ENCODE assay signal across 8 cellular contexts in the genomic region with DNA sequence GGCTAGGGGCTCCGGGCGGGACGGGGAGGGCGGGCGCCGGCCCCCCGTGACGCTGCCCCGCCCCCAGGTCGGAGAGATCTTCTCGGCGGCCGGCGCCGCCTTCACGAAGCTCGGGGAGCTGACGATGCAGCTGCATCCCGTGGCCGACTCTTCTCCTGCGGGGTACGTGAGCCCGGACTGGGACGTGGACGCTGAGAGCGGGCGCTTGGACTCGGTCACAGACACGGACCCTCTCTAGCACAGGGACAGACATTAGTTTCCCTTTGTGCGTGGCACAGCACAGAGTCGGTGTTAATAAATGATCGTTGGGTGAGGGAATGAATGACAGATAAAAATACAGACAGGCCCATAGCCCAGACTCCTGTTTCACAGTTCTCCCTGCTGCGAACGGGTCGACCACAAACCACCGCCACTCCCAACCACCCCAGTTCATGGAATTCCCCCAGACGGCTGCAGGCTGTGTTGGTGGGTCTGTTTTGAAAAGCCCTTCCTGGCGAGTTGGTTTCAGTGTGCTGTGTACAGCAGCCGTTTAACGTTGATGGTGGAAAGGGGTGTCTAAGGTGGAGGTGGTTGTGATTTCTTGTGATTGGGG. TPM values are rescaled to one million over a fixed set of nuclear protein-coding genes. Genes with fewer than 3 reads are reported as not detected.
DNase-seq lines count a peak whose midpoint lies in the region; ATAC-seq and TF ChIP-seq lines count a peak whose summit lies in the region.

No MANE protein-coding gene starts in this region.

- H3K4me3 Mint-ChIP-seq in stimulated activated naive CD8-positive, alpha-beta T cell treated with anti-CD3 and anti-CD28 coated beads, Interleukin-15, Interleukin-2, amounts not matched to agents 100 ng/mL and 50 ng/mL, for 24 hours = peak overlapping the region; percentile 97

- no peaks in the 10 kb centered on the region for H3K27me3 Mint-ChIP-seq in stimulated activated naive CD8-positive, alpha-beta T cell treated with anti-CD3 and anti-CD28 coated beads, Interleukin-15, Interleukin-2, amounts not matched to agents 100 ng/mL and 50 ng/mL, for 24 hours

- TF ChIP-seq CTCF in coronary artery (IDR thresholded peaks at IDR 0.05) = no peak

- no peaks in the 10 kb centered on the region for H3K9me3 Mint-ChIP-seq in stimulated activated naive CD8-positive, alpha-beta T cell treated with anti-CD3 and anti-CD28 coated beads, Interleukin-15, Interleukin-2, amounts not matched to agents 100 ng/mL and 50 ng/mL, for 24 hours

- peak overlapping the region; percentile 97 for H3K27ac Mint-ChIP-seq in stimulated activated naive CD8-positive, alpha-beta T cell treated with anti-CD3 and anti-CD28 coated beads, Interleukin-15, Interleukin-2, amounts not matched to agents 100 ng/mL and 50 ng/mL, for 24 hours

- peaks cover 5% of the 10 kb centered on the region; the same call in 1 of the 2 replicates for H3K36me3 ChIP-seq in ACC112 (ENCODE audit: insufficient read depth, low read length)

- peak overlapping the region; percentile 17 for H2AFZ ChIP-seq in ACC112 (ENCODE audit: low read length, unreplicated experiment)

- H3K4me1 ChIP-seq in ACC112 (ENCODE audit: control insufficient read depth, insufficient read depth, low read length, unreplicated experiment) = peaks cover 28% of the 10 kb centered on the region

- ATAC-seq in HG03469 (IDR thresholded peaks at IDR 0.05; ENCODE audit: unreplicated experiment) = peak; percentile 24

- H3K27ac ChIP-seq in ACC112 (ENCODE audit: low read depth, low read length) = peak overlapping the region; percentile 94
- H3K27ac ChIP-seq in coronary artery = peak overlapping the region; percentile 93 to 96

- peaks cover 25% of the 10 kb centered on the region for H3K36me3 Mint-ChIP-seq in stimulated activated naive CD8-positive, alpha-beta T cell treated with anti-CD3 and anti-CD28 coated beads, Interleukin-15, Interleukin-2, amounts not matched to agents 100 ng/mL and 50 ng/mL, for 24 hours (ENCODE audit: low read depth)

- no peaks in the 10 kb centered on the region for H3K27me3 ChIP-seq in ACC112 (ENCODE audit: insufficient read depth, low read length)

- peak overlapping the region; percentile 97 for H3K4me3 ChIP-seq in ACC112 (ENCODE audit: low read depth, low read length)
- peak overlapping the region; percentile 93 for H3K4me3 ChIP-seq in coronary artery

- peaks cover 65% of the 10 kb centered on the region for H3K4me1 Mint-ChIP-seq in stimulated activated naive CD8-positive, alpha-beta T cell treated with anti-CD3 and anti-CD28 coated beads, Interleukin-15, Interleukin-2, amounts not matched to agents 100 ng/mL and 50 ng/mL, for 24 hours (ENCODE audit: low read depth)

- DNase-seq in GM19238 (ENCODE audit: insufficient read length, low spot score) = peak; percentile 58
- DNase-seq in activated CD4-positive, alpha-beta T cell treated with anti-CD3 and anti-CD28 coated beads for 24 hours (ENCODE audit: low read depth in 2 of 2) = peak; percentile 60
- DNase-seq in coronary artery (ENCODE audit: low spot score) = no peak
- DNase-seq in myocyte (ENCODE audit: low read depth) = peak; percentile 70
- DNase-seq in NCI-H1092 (lab: John Stamatoyannopoulos, UW) = no peak

- peaks cover 39% of the 10 kb centered on the region for H3K79me2 ChIP-seq in ACC112 (ENCODE audit: control insufficient read depth, insufficient read depth, low read length, unreplicated experiment)

RNA-seq across cellular contexts. Expression of a gene that starts 2.7 kb away (rescaled TPM):
- total RNA-seq in myocyte = 205 and 259 TPM in 2 replicates
- polyA plus RNA-seq in myocyte (2012) = 550 TPM

RNA-seq across cellular contexts. Expression of a gene that starts 7.8 kb away (rescaled TPM):
- total RNA-seq in myocyte = not detected in 2 replicates
- not detected for polyA plus RNA-seq in myocyte (2012)

RNA-seq across cellular contexts. Expression of a gene that starts 19.2 kb away (rescaled TPM):
- total RNA-seq in myocyte = not detected in 2 replicates
- polyA plus RNA-seq in myocyte (2012) = 0.62 TPM

RNA-seq across cellular contexts. Expression of a gene that starts 20.7 kb away (rescaled TPM):
- 0.10 and 0.75 TPM in 2 replicates for total RNA-seq in myocyte
- polyA plus RNA-seq in myocyte (2012) = 2.6 TPM

RNA-seq across cellular contexts. Expression of a gene that starts 28.8 kb away (rescaled TPM):
- total RNA-seq in myocyte = 0.78 TPM in 1 of 2 replicates, not detected in the other
- 0.16 TPM for polyA plus RNA-seq in myocyte (2012)

Comparison
In these comparisons a context has a peak if more than half of its experiments do, and no peak if none do; other contexts are left out.
1. DNase-seq: peak in GM19238 (single experiment), activated CD4-positive, alpha-beta T cell treated with anti-CD3 and anti-CD28 coated beads for 24 hours (2 of 2) and myocyte (single experiment); none in coronary artery (single experiment) and NCI-H1092 (single experiment).